Comparison of ENCODE assay signal across 27 cellular contexts in genomic region chr6:116244284-116244683, GRCh38. TPM values are rescaled to one million over a fixed set of nuclear protein-coding genes. Genes with fewer than 3 reads are reported as not detected.
DNase-seq lines count a peak whose midpoint lies in the region; TF ChIP-seq lines count a peak whose summit lies in the region.
"Had no signal": no experiment of that assay in that cellular context is flagged by ENCODE, and none has a peak within 500 bp of the region (broad histone marks: within the 10 kb centered on the region; RNA-seq: fewer than 3 reads in every experiment).

No MANE protein-coding gene starts in this region.

- H3K4me3 ChIP-seq in trophoblast cell (ENCODE audit: low read depth, low read length) = no peak overlapping the region
- H3K4me3 ChIP-seq in spleen = no peak overlapping the region
- H3K4me3 ChIP-seq in testis = no peak overlapping the region
- H3K4me3 ChIP-seq: ascending aorta, gastrocnemius medialis, HAP-1, tibial artery had no signal

- no peaks in the 10 kb centered on the region for H3K79me1 ChIP-seq in trophoblast cell (ENCODE audit: low read length)

- no peak overlapping the region for H4K8ac ChIP-seq in trophoblast cell (ENCODE audit: low read depth, low read length)

- H3K36me3 ChIP-seq in trophoblast cell (ENCODE audit: control insufficient read depth in 1 of 2, insufficient read depth in 2 of 2, low read length in 2 of 2) (peaks cover 0 to 2% of the 10 kb centered on the region in 2 experiments), spleen (peaks cover 0 to 19% (median 3%) of the 10 kb centered on the region in 6 donors), testis (ENCODE audit: low read depth, missing control alignments) (no peaks in the 10 kb centered on the region)
- H3K36me3 ChIP-seq: HAP-1 had no signal

- no peaks in the 10 kb centered on the region for H3K79me2 ChIP-seq in trophoblast cell (ENCODE audit: control insufficient read depth, insufficient read depth, low read length, poor library complexity)

- peak overlapping the region; percentile 10 for H3K4me2 ChIP-seq in trophoblast cell (ENCODE audit: low read length)
- H3K4me2 ChIP-seq: SK-N-SH had no signal

- H3K9me3 ChIP-seq in trophoblast cell (ENCODE audit: insufficient read depth, low read depth, low read length) (no peaks in the 10 kb centered on the region), spleen (no peaks in the 10 kb centered on the region), testis (no peaks in the 10 kb centered on the region)
- H3K9me3 ChIP-seq: ascending aorta, gastrocnemius medialis, HAP-1, neutrophil, SK-N-SH, tibial artery had no signal

- H2BK12ac ChIP-seq in trophoblast cell (ENCODE audit: low read length) = no peak overlapping the region

- H3K4ac ChIP-seq in trophoblast cell (ENCODE audit: low read depth, low read length) = no peak overlapping the region

- H3K27ac ChIP-seq in trophoblast cell (ENCODE audit: low read depth, low read length) (no peak overlapping the region), spleen (no peak overlapping the region), testis (no peak overlapping the region)
- H3K27ac ChIP-seq: ascending aorta, gastrocnemius medialis, neutrophil, tibial artery had no signal

- no peak overlapping the region for H3K18ac ChIP-seq in trophoblast cell (ENCODE audit: low read length)

- no peak overlapping the region for H3K23ac ChIP-seq in trophoblast cell (ENCODE audit: low read length)

- H2AFZ ChIP-seq in trophoblast cell (ENCODE audit: insufficient read depth, low read length, poor library complexity) = no peak overlapping the region

- TF ChIP-seq CTCF in spleen (IDR thresholded peaks at IDR 0.05 in 8 of 11, conservative IDR thresholded peaks at IDR 0.05 in 3 of 11) (no peak), testis (IDR thresholded peaks at IDR 0.05) (no peak)

- TF ChIP-seq POLR2A in spleen (IDR thresholded peaks at IDR 0.05) (no peak), testis (IDR thresholded peaks at IDR 0.05) (no peak)

- peak; percentile 26 for DNase-seq in NCI-H1105 treated with DMSO at 0.1 percent for 48 hours (lab: John Stamatoyannopoulos, UW)
- no peak for DNase-seq in NCI-H1105 (lab: John Stamatoyannopoulos, UW)
- peak; percentile 71 for DNase-seq in NCI-H1436 (lab: John Stamatoyannopoulos, UW)
- DNase-seq in SK-N-DZ (ENCODE audit: low spot score) = peak; percentile 16
- DNase-seq in trophoblast cell = no peak
- DNase-seq in spleen = no peak
- DNase-seq in NOMO-1 (lab: John Stamatoyannopoulos, UW; ENCODE audit: unreplicated experiment in 2 of 2) = no peak
- no peak for DNase-seq in testis
- DNase-seq: activated gamma-delta T cell; activated naive CD8-positive, alpha-beta T cell treated with anti-CD3 and anti-CD28 coated beads, Interleukin-2, amount 10 ng/mL, durations not matched to agents 7 days and 5 days; activated T-cell treated with anti-CD3 and anti-CD28 coated beads, Interleukin-2, amount 50 U/mL, for 24 hours; caudate nucleus; CD4-positive, CD25-positive, alpha-beta regulatory T cell; gastrocnemius medialis; hippocampal formation; immature natural killer cell; mesenchymal stem cell; NCI-H1092 treated with DMSO at 0.1 percent for 48 hours; NCI-H82; OCI-M1; SK-N-SH; stimulated activated naive CD8-positive, alpha-beta T cell treated with anti-CD3 and anti-CD28 coated beads, Interleukin-15, amount 100 ng/mL, for 72 hours; T-helper 2 cell; tibial artery had no signal

- no peak overlapping the region for H2BK5ac ChIP-seq in trophoblast cell (ENCODE audit: low read depth, low read length, poor library complexity)

- H3K4me1 ChIP-seq in trophoblast cell (ENCODE audit: control insufficient read depth in 1 of 2, insufficient read depth in 2 of 2, low read length in 2 of 2) (peaks cover 0 to 2% of the 10 kb centered on the region in 2 experiments), spleen (peaks cover 0 to 21% (median 2%) of the 10 kb centered on the region in 6 donors), testis (no peaks in the 10 kb centered on the region)
- H3K4me1 ChIP-seq: gastrocnemius medialis had no signal

- H2AK5ac ChIP-seq in trophoblast cell (ENCODE audit: low read length) = no peak overlapping the region

- no peak overlapping the region for H4K91ac ChIP-seq in trophoblast cell (ENCODE audit: low read depth, low read length)

- no peak overlapping the region for H3K9ac ChIP-seq in trophoblast cell (ENCODE audit: low read length)
- H3K9ac ChIP-seq: SK-N-SH had no signal

- H2BK120ac ChIP-seq in trophoblast cell (ENCODE audit: insufficient read depth, low read length, poor library complexity) = no peak overlapping the region

- intact Hi-C loops in spleen (cut with DNase I; ENCODE audit: low total_unique reads) = no loop called here
- intact Hi-C loops in testis (cut with DNase I; ENCODE audit: low total_unique reads) = no loop called here

- H4K12ac ChIP-seq in trophoblast cell (ENCODE audit: low read depth, low read length) = no peak overlapping the region

- WGBS in trophoblast cell (ENCODE audit: extremely low coverage, insufficient coverage, insufficient read length) = no CpG with 5 or more reads among the region's 4 CpGs
- WGBS in spleen, 5 donors = 87 to 100% (median 96%) methylated on average over 4 of the region's 4 CpGs
- WGBS in testis, 2 donors = 85 to 90% methylated on average over 4 of the region's 4 CpGs

- no peak overlapping the region for H3K14ac ChIP-seq in trophoblast cell (ENCODE audit: low read length)

- H3K27me3 ChIP-seq in trophoblast cell (ENCODE audit: insufficient read depth, low read length) (no peaks in the 10 kb centered on the region), spleen (replicated peaks in 1 of 7) (no peaks in the 10 kb centered on the region), testis (no peaks in the 10 kb centered on the region)
- H3K27me3 ChIP-seq: ascending aorta, gastrocnemius medialis, neutrophil, tibial artery had no signal

RNA-seq across cellular contexts. Expression of gene TSPYL4, which starts 9.6 kb away (rescaled TPM):
- 44.3 and 49.9 TPM in 2 replicates for polyA plus RNA-seq in SK-N-DZ (2014; cell fraction: cytosol; rRNA removed)
- 28.0 and 34.0 TPM in 2 replicates for polyA plus RNA-seq in SK-N-DZ (2014; cell fraction: nucleus; rRNA removed)
- 14.5 and 14.9 TPM in 2 replicates for polyA plus RNA-seq in trophoblast cell (2013)
- 10 to 100 TPM; 11.2 to 19.0 (median 13.5) TPM for total RNA-seq in spleen
- 1 to 10 TPM; 7.2 to 7.8 (median 7.5) TPM for polyA plus RNA-seq in spleen
- 10 to 100 TPM; 27.9 to 33.1 TPM for total RNA-seq in testis
- 39.8 TPM for polyA plus RNA-seq in testis (ENCODE audit: insufficient read depth, low read depth, low replicate concordance)

RNA-seq across cellular contexts. Expression of gene TSPYL1, which starts 35.4 kb away (rescaled TPM):
- polyA plus RNA-seq in SK-N-DZ (2014; cell fraction: cytosol; rRNA removed) = 36.5 and 41.0 TPM in 2 replicates
- 13.4 and 15.2 TPM in 2 replicates for polyA plus RNA-seq in SK-N-DZ (2014; cell fraction: nucleus; rRNA removed)
- polyA plus RNA-seq in trophoblast cell (2013) = 34.8 TPM in 2 replicates
- 10 to 100 TPM; 63.1 to 97.7 (median 73.4) TPM for total RNA-seq in spleen
- 10 to 100 TPM; 28.7 to 41.7 (median 29.2) TPM for polyA plus RNA-seq in spleen
- total RNA-seq in testis = 10 to 100 TPM; 86.4 to 95.0 TPM
- polyA plus RNA-seq in testis (ENCODE audit: insufficient read depth, low read depth, low replicate concordance) = 91.9 TPM

Comparison
In these comparisons a context has a peak if more than half of its experiments do, and no peak if none do; other contexts are left out.
1. DNase-seq: peak in NCI-H1105 treated with DMSO at 0.1 percent for 48 hours (single experiment), NCI-H1436 (single experiment) and SK-N-DZ (single experiment); none in NCI-H1105 (single experiment), trophoblast cell (0 of 2), spleen (single experiment), NOMO-1 (0 of 2) and testis (single experiment).